Comparison of ENCODE assay signal across 13 cellular contexts in the genomic region with DNA sequence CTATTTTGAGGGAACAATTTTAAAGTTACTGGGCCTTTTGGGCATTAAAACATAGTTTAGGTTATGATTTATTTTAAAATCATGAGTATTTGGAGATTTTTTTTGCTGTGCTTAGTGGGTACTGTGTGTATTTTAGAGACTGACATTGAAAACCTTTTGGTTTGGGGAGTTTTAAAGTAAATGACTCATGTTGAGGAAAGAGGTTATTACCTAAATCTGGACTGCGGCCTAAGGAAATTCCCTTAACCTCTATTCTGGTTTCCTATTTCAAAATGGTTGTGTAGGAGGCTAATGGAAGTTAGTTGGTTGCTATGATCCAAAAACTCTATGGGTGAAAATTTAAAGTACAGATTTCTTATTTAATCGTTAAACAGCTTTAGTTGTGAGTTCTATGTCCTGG. TPM values are rescaled to one million over a fixed set of nuclear protein-coding genes. Genes with fewer than 3 reads are reported as not detected.
DNase-seq lines count a peak whose midpoint lies in the region; ATAC-seq and TF ChIP-seq lines count a peak whose summit lies in the region.
"Had no signal": no experiment of that assay in that cellular context is flagged by ENCODE, and none has a peak within 500 bp of the region (broad histone marks: within the 10 kb centered on the region; RNA-seq: fewer than 3 reads in every experiment).

No MANE protein-coding gene starts in this region.

- no peaks in the 10 kb centered on the region for H3K9me3 Mint-ChIP-seq in activated T-helper 2 cell treated with anti-CD3 and anti-CD28 coated beads, Interferon-gamma antibody, Interleukin-2, Interleukin-4, amounts not matched to agents 10 μg/mL and 5 μg/mL and 100 μg/mL, durations not matched to agents 14 hours and 24 hours and 36 hours

- peak overlapping the region; percentile 3; the same call in 1 of the 2 replicates for H3K4me2 ChIP-seq in PC-3 (ENCODE audit: low read length)

- H3K4me1 Mint-ChIP-seq in activated T-helper 2 cell treated with anti-CD3 and anti-CD28 coated beads, Interferon-gamma antibody, Interleukin-2, Interleukin-4, amounts not matched to agents 10 μg/mL and 5 μg/mL and 100 μg/mL, durations not matched to agents 14 hours and 24 hours and 36 hours (ENCODE audit: low read depth) = no peaks in the 10 kb centered on the region
- H3K4me1 Mint-ChIP-seq: CD4-positive, CD25-positive, alpha-beta regulatory T cell had no signal

- H3K4me1 ChIP-seq in PC-3 (ENCODE audit: insufficient read depth, low read length) (peaks cover 14% of the 10 kb centered on the region), foreskin keratinocyte (peaks cover 6% of the 10 kb centered on the region)

- H3K27ac ChIP-seq in PC-3 (ENCODE audit: low read length) = peak overlapping the region; percentile 35
- no peak overlapping the region for H3K27ac ChIP-seq in foreskin keratinocyte

- CTCF ChIA-PET in PC-3 (lab: Charles Lee) = no interaction called here

- H3K79me2 ChIP-seq in PC-3 (ENCODE audit: low read length) = no peaks in the 10 kb centered on the region

- no peak overlapping the region for H3K27ac Mint-ChIP-seq in activated T-helper 2 cell treated with anti-CD3 and anti-CD28 coated beads, Interferon-gamma antibody, Interleukin-2, Interleukin-4, amounts not matched to agents 10 μg/mL and 5 μg/mL and 100 μg/mL, durations not matched to agents 14 hours and 24 hours and 36 hours
- H3K27ac Mint-ChIP-seq: CD4-positive, CD25-positive, alpha-beta regulatory T cell; naive thymus-derived CD4-positive, alpha-beta T cell had no signal

- H3K27me3 Mint-ChIP-seq in activated T-helper 2 cell treated with anti-CD3 and anti-CD28 coated beads, Interferon-gamma antibody, Interleukin-2, Interleukin-4, amounts not matched to agents 10 μg/mL and 5 μg/mL and 100 μg/mL, durations not matched to agents 14 hours and 24 hours and 36 hours (ENCODE audit: low read depth) = peaks cover 2% of the 10 kb centered on the region

- H3K4me3 Mint-ChIP-seq in activated T-helper 2 cell treated with anti-CD3 and anti-CD28 coated beads, Interferon-gamma antibody, Interleukin-2, Interleukin-4, amounts not matched to agents 10 μg/mL and 5 μg/mL and 100 μg/mL, durations not matched to agents 14 hours and 24 hours and 36 hours (ENCODE audit: low read depth) = no peak overlapping the region
- H3K4me3 Mint-ChIP-seq: CD4-positive, CD25-positive, alpha-beta regulatory T cell; naive thymus-derived CD4-positive, alpha-beta T cell had no signal

- POLR2A ChIA-PET in PC-3 (lab: Charles Lee; ENCODE audit: unreplicated experiment) = no interaction called here

- TF ChIP-seq CTCF in GM13976 (IDR thresholded peaks at IDR 0.05; ENCODE audit: borderline replicate concordance, control extremely low read depth, extremely low read depth, insufficient read depth, missing control alignments) (no peak), PC-3 (conservative IDR thresholded peaks at IDR 0.05; ENCODE audit: low read depth, low read length) (no peak), foreskin keratinocyte (conservative IDR thresholded peaks at IDR 0.05) (no peak)

- H3K9me3 ChIP-seq in PC-3 (ENCODE audit: low read length) = no peaks in the 10 kb centered on the region

- no TSS peak for BruUV-seq in PC-3 (replicated peaks; lab: Mats Ljungman, UMichigan)

- no peaks in the 10 kb centered on the region for H3F3A ChIP-seq in PC-3 (ENCODE audit: low read length, unreplicated experiment)

- H3K36me3 Mint-ChIP-seq in activated T-helper 2 cell treated with anti-CD3 and anti-CD28 coated beads, Interferon-gamma antibody, Interleukin-2, Interleukin-4, amounts not matched to agents 10 μg/mL and 5 μg/mL and 100 μg/mL, durations not matched to agents 14 hours and 24 hours and 36 hours (ENCODE audit: low read depth) = no peaks in the 10 kb centered on the region
- H3K36me3 Mint-ChIP-seq: CD4-positive, CD25-positive, alpha-beta regulatory T cell; naive thymus-derived CD4-positive, alpha-beta T cell had no signal

- no peaks in the 10 kb centered on the region for H3K9me2 ChIP-seq in PC-3 (replicated peaks; ENCODE audit: low read length)

- no peaks in the 10 kb centered on the region for H4K20me1 ChIP-seq in PC-3 (ENCODE audit: low read length)

- H3K27me3 ChIP-seq in PC-3 (ENCODE audit: low read length) = no peaks in the 10 kb centered on the region
- H3K27me3 ChIP-seq in foreskin keratinocyte = no peaks in the 10 kb centered on the region

- no peaks in the 10 kb centered on the region for H3K36me3 ChIP-seq in PC-3 (ENCODE audit: low read depth, low read length)

- in situ Hi-C loops in GM13976 (cut with MboI; ENCODE audit: low sequenced_read_pairs, unreplicated experiment) = no loop called here

- intact Hi-C loops in PC-3 (cut with micrococcal nuclease) = loop anchor here (10.0 kb wide), 2 partner anchors 148 to 318 kb away; no protein-coding TSS in a partner anchor
- intact Hi-C loops in activated T-helper 2 cell treated with anti-CD3 and anti-CD28 coated beads, Interferon-gamma antibody, Interleukin-2, Interleukin-4, amounts not matched to agents 10 μg/mL and 5 μg/mL and 100 μg/mL, durations not matched to agents 14 hours and 24 hours and 36 hours (cut with micrococcal nuclease) = no loop called here

- DNase-seq in GM13976 (ENCODE audit: low spot score) (peak; percentile 17), H4 (ENCODE audit: low spot score) (peak; percentile 29), PC-3 (peak; percentile 65), foreskin keratinocyte (peak; percentile 20 to 49), superior temporal gyrus (ENCODE audit: extremely low spot score) (no peak), AG08396 (ENCODE audit: low spot score) (no peak)
- no peak for DNase-seq in activated T-helper 2 cell treated with anti-CD3 and anti-CD28 coated beads, Interferon-gamma antibody, Interleukin-2, Interleukin-4, amounts not matched to agents 10 μg/mL and 5 μg/mL and 100 μg/mL, durations not matched to agents 14 hours and 24 hours and 36 hours (ENCODE audit: low spot score)
- DNase-seq: CD4-positive, CD25-positive, alpha-beta regulatory T cell; naive thymus-derived CD4-positive, alpha-beta T cell; NCI-H1092; stimulated activated CD4-positive, alpha-beta T cell treated with anti-CD3 and anti-CD28 coated beads, Interleukin-1b, Interleukin-23, amount 100 ng/mL, for 48 hours; T1000 had no signal

- peak overlapping the region; percentile 42; the same call in 1 of the 2 replicates for H2AFZ ChIP-seq in PC-3 (ENCODE audit: low read length)

- ATAC-seq in PC-3 = peak; percentile 86
- peak; percentile 44 for ATAC-seq in foreskin keratinocyte
- no peak for ATAC-seq in HG03108 (IDR thresholded peaks at IDR 0.05; ENCODE audit: unreplicated experiment)
- ATAC-seq: naive thymus-derived CD4-positive, alpha-beta T cell had no signal

- H3K9ac ChIP-seq in PC-3 (ENCODE audit: low read length) = no peak overlapping the region

- H3K4me3 ChIP-seq in PC-3 (ENCODE audit: low read length) = no peak overlapping the region

RNA-seq across cellular contexts. Expression of a gene that starts 57.3 kb away (rescaled TPM):
- total RNA-seq in H4 (2014; rRNA removed; shearing (Covaris generic)) = 32.4 and 36.9 TPM in 2 replicates
- total RNA-seq in PC-3 (2014; rRNA removed) (6.9 and 8.1 TPM in 2 replicates), foreskin keratinocyte (12.7 and 13.5 TPM in 2 replicates)
- 10.8 and 11.9 TPM in 2 replicates for polyA plus RNA-seq in foreskin keratinocyte
- total RNA-seq in activated T-helper 2 cell treated with anti-CD3 and anti-CD28 coated beads, Interferon-gamma antibody, Interleukin-2, Interleukin-4, amounts not matched to agents 10 μg/mL and 5 μg/mL and 100 μg/mL, durations not matched to agents 14 hours and 24 hours and 36 hours = 11.2 and 13.2 TPM in 2 replicates

Comparison
In these comparisons a context has a peak if more than half of its experiments do, and no peak if none do; other contexts are left out.
1. DNase-seq: peak in GM13976 (single experiment), H4 (single experiment), PC-3 (single experiment) and foreskin keratinocyte (2 of 2); none in activated T-helper 2 cell treated with anti-CD3 and anti-CD28 coated beads, Interferon-gamma antibody, Interleukin-2, Interleukin-4, amounts not matched to agents 10 μg/mL and 5 μg/mL and 100 μg/mL, durations not matched to agents 14 hours and 24 hours and 36 hours (single experiment), superior temporal gyrus (single experiment) and AG08396 (single experiment).